17 cellular contexts compared by ENCODE assay signal in the genomic region with DNA sequence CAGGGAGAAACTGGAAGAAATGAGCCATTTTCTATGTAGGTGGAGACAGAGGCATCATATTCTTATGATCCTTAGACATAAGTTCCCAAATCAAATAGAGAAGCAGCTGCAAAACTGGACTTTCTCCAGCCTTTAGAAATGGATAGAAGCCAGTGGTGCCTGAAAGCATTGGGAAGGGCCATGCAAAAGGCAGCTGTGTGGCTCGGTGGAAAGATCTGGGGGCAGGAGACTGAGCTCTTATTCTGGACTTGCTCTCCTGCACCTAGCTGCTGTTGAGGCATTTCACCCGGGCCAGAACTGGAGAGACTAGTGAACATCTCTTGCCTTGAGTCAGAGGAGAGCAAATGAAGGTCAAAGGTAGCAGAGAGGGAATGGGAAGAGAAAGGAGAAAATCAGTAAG.
"Had no signal": no experiment of that assay in that cellular context is flagged by ENCODE, and none has a peak within 500 bp of the region (broad histone marks: within the 10 kb centered on the region; RNA-seq: fewer than 3 reads in every experiment).

No MANE protein-coding gene starts in this region.

- H3K27ac Mint-ChIP-seq: activated CD4-positive, alpha-beta T cell treated with anti-CD3 and anti-CD28 coated beads, Interleukin-2, amount 10 ng/mL, durations not matched to agents 24 days and 14 days; effector memory CD8-positive, alpha-beta T cell; naive thymus-derived CD4-positive, alpha-beta T cell had no signal

- H3K27ac ChIP-seq: prostate gland, thoracic aorta had no signal

- H3K4me3 ChIP-seq: breast epithelium, gastroesophageal sphincter, prostate gland, sigmoid colon, thoracic aorta had no signal

- H3K27me3 ChIP-seq: breast epithelium, gastroesophageal sphincter, sigmoid colon had no signal

- ATAC-seq: effector memory CD8-positive, alpha-beta T cell; gastroesophageal sphincter; naive thymus-derived CD4-positive, alpha-beta T cell had no signal

- H3K4me1 Mint-ChIP-seq: activated CD4-positive, alpha-beta T cell treated with anti-CD3 and anti-CD28 coated beads, Interleukin-2, amount 10 ng/mL, durations not matched to agents 24 days and 14 days; naive thymus-derived CD4-positive, alpha-beta T cell had no signal

- H3K36me3 ChIP-seq: breast epithelium, prostate gland had no signal

- H3K4me1 ChIP-seq: breast epithelium, prostate gland had no signal

- H3K9me3 ChIP-seq: prostate gland, thoracic aorta had no signal

- H3K9me3 Mint-ChIP-seq: activated CD4-positive, alpha-beta T cell treated with anti-CD3 and anti-CD28 coated beads, Interleukin-2, amount 10 ng/mL, durations not matched to agents 24 days and 14 days had no signal

- H3K4me3 Mint-ChIP-seq: activated CD4-positive, alpha-beta T cell treated with anti-CD3 and anti-CD28 coated beads, Interleukin-2, amount 10 ng/mL, durations not matched to agents 24 days and 14 days; effector memory CD8-positive, alpha-beta T cell; naive thymus-derived CD4-positive, alpha-beta T cell had no signal

- DNase-seq: activated CD4-positive, alpha-beta T cell treated with anti-CD3 and anti-CD28 coated beads, Interleukin-2, amount 10 ng/mL, durations not matched to agents 24 days and 14 days; activated CD4-positive, CD25-positive, alpha-beta regulatory T cell; activated CD8-positive, alpha-beta memory T cell treated with anti-CD3 and anti-CD28 coated beads for 24 hours; activated naive CD4-positive, alpha-beta T cell treated with Interleukin-2 at 50 U/mL for 16 hours; anterior cingulate cortex; dermis blood vessel endothelial cell; effector memory CD8-positive, alpha-beta T cell; islet precursor cell; mammary epithelial cell; naive thymus-derived CD4-positive, alpha-beta T cell; sigmoid colon; stimulated activated CD4-positive, alpha-beta T cell treated with anti-CD3 and anti-CD28 coated beads, Interleukin-1b, Interleukin-23, amount 100 ng/mL, for 48 hours; SW 1271 had no signal
